Comparison of ENCODE assay signal across 18 cellular contexts in the genomic region with DNA sequence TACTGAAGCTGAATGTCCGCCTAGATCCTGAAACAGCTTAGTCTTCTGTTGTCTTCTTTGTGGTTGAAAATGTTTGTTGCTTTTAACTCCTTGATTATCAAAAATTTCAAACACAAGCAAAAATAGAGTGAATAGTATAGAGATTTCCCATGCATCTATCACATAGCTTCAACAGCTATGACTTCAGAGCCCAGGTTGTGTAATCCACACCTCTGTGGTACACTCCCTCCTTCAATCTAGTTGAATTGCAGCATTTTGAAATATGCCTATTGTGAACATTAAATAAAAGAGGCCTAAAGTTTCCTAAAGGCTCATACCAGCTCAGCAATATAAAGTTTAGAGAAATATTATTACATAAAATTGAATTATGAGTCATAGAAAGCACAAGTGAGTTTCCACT.
DNase-seq lines count a peak whose midpoint lies in the region; ATAC-seq, FAIRE-seq and TF ChIP-seq lines count a peak whose summit lies in the region.
"Had no signal": no experiment of that assay in that cellular context is flagged by ENCODE, and none has a peak within 500 bp of the region (broad histone marks: within the 10 kb centered on the region; RNA-seq: fewer than 3 reads in every experiment).

No MANE protein-coding gene starts in this region.

- no peak overlapping the region for H3K9ac ChIP-seq in GM12878 (ENCODE audit: control insufficient read depth, insufficient read depth, low read length)

- SMC1A ChIA-PET in GM12878 (lab: Charles Lee; ENCODE audit: uncharacterized antibody, unreplicated experiment), result interaction anchor here (0.9 to 1.3 kb wide), 4 partner anchors 8 to 90 kb away, joined by 3 read pairs; no protein-coding TSS in a partner anchor

- TF ChIP-seq CTCF in HL-60 (IDR thresholded peaks at IDR 0.05; ENCODE audit: insufficient read depth, low read length) (no peak), GM12878 (IDR thresholded peaks at IDR 0.05 in 2 of 3, conservative IDR thresholded peaks at IDR 0.05 in 1 of 3; ENCODE audit: control insufficient read depth in 2 of 3, extremely low read depth in 1 of 3, insufficient read depth in 1 of 3, low read depth in 3 of 3, low read length in 3 of 3) (no peak), spleen (IDR thresholded peaks at IDR 0.05 in 8 of 11, conservative IDR thresholded peaks at IDR 0.05 in 3 of 11) (no peak)

- H3K4me2 ChIP-seq in GM12878 (ENCODE audit: control insufficient read depth, insufficient read depth), result no peak overlapping the region

- CTCF ChIA-PET in GM12878 (lab: Yijun Ruan, JAX), result interaction anchor here (1.1 to 2.7 kb wide), 4 partner anchors 10 to 78 kb away, joined by 3 to 11 read pairs (median 4); no protein-coding TSS in a partner anchor

- in situ Hi-C loops in GM12878 (cut with MboI), result no loop called here

- H3K4me1 ChIP-seq in GM12878 (ENCODE audit: control insufficient read depth, insufficient read depth, low read length) (no peaks in the 10 kb centered on the region), spleen (peaks cover 8 to 77% (median 65%) of the 10 kb centered on the region in 6 donors)
- H3K4me1 ChIP-seq: Caco-2 had no signal

- H4K20me1 ChIP-seq in GM12878 (ENCODE audit: control insufficient read depth, insufficient read depth), result no peaks in the 10 kb centered on the region

- RAD21 ChIA-PET in GM12878 (lab: Charles Lee; ENCODE audit: unreplicated experiment), result interaction anchor here (1.0 to 1.9 kb wide), 2 partner anchors 208 to 521 kb away, joined by 3 to 6 read pairs; no protein-coding TSS in a partner anchor

- no peak for TF ChIP-seq EP300 in GM12878 (IDR thresholded peaks at IDR 0.05; ENCODE audit: borderline replicate concordance in 1 of 2, control insufficient read depth in 1 of 2, low read depth in 2 of 2, low read length in 2 of 2)

- FAIRE-seq in GM12878 (lab: Jason Lieb, UNC), result no peak
- no peak for FAIRE-seq in urothelium cell line (lab: Jason Lieb, UNC)

- no peaks in the 10 kb centered on the region for H3K36me3 ChIP-seq in GM12878 (ENCODE audit: control insufficient read depth in 2 of 2, insufficient read depth in 2 of 2, low read length in 1 of 2)
- H3K36me3 ChIP-seq in spleen, result no peaks in the 10 kb centered on the region

- TF ChIP-seq POLR2A in GM12878 (IDR thresholded peaks at IDR 0.05; ENCODE audit: low read depth, low read length) (no peak), spleen (IDR thresholded peaks at IDR 0.05) (no peak), GM18505 (IDR thresholded peaks at IDR 0.05; ENCODE audit: borderline replicate concordance, extremely low read depth, insufficient read depth, insufficient read length) (no peak)

- DNase-seq in NOMO-1 treated with DMSO at 0.1 percent for 48 hours (lab: John Stamatoyannopoulos, UW; ENCODE audit: unreplicated experiment), result peak; percentile 43
- no peak for DNase-seq in NOMO-1 treated with dmso at 0.1 percent for 144 hours (lab: John Stamatoyannopoulos, UW; ENCODE audit: unreplicated experiment)
- DNase-seq in HL-60 (ENCODE audit: low read depth in 1 of 2, low spot score in 1 of 2), result peak; percentile 36 to 46
- DNase-seq in GM12878 (ENCODE audit: low read depth, low spot score), result no peak
- DNase-seq in spleen, result no peak
- no peak for DNase-seq in dedifferentiated amniotic fluid mesenchymal stem cell (ENCODE audit: extremely low spot score)
- no peak for DNase-seq in urothelium cell line (ENCODE audit: low spot score)
- DNase-seq: amniotic stem cell; Caco-2; HCEC 1CT; head of caudate nucleus; NCI-H1092; stimulated activated CD4-positive, alpha-beta T cell treated with anti-CD3 and anti-CD28 coated beads, Interleukin-2, amount 100 ng/mL, for 24 hours; SW 1271 had no signal

- H2AFZ ChIP-seq in GM12878 (ENCODE audit: control insufficient read depth, low read depth, low read length), result no peak overlapping the region

- H3K4me3 ChIP-seq in HL-60 (replicated peaks; ENCODE audit: insufficient read depth, low read length) (peak overlapping the region; percentile 55), GM12878 (no peak overlapping the region), spleen (peak overlapping the region; percentile 14 to 67 (median 30))

- WGBS in GM12878 (ENCODE audit: insufficient coverage, insufficient replicate concordance, low lambda C conversion rate, missing lambda C conversion rate), result 26% methylated on average over 1 of the region's 1 CpG
- 14 to 35% (median 28%) methylated on average over 1 of the region's 1 CpG for WGBS in spleen, 5 donors

- no TSS peak for BruUV-seq in GM12878 (replicated peaks; lab: Mats Ljungman, UMichigan)

- no peak for TF ChIP-seq RAD21 in GM12878 (IDR thresholded peaks at IDR 0.05; ENCODE audit: insufficient read depth, low read depth, low read length)

- H3K27ac ChIP-seq in HL-60 (replicated peaks) (no peak overlapping the region), GM12878 (ENCODE audit: control insufficient read depth, insufficient read depth) (no peak overlapping the region), spleen (peak overlapping the region; percentile 38 to 81 (median 74))
- H3K27ac ChIP-seq: 22Rv1, epithelial cell of prostate had no signal

- intact Hi-C loops in GM12878 (cut with micrococcal nuclease; ENCODE audit: unreplicated experiment) (no loop called here), spleen (cut with DNase I; ENCODE audit: low total_unique reads) (no loop called here)

- H3K27me3 ChIP-seq in HL-60 (ENCODE audit: insufficient read depth, poor library complexity, severe bottlenecking) (no peaks in the 10 kb centered on the region), GM12878 (replicated peaks in 1 of 2; ENCODE audit: control insufficient read depth in 2 of 2, insufficient read depth in 2 of 2, low read length in 1 of 2) (no peaks in the 10 kb centered on the region; a peak in 1 of 4 replicates), spleen (replicated peaks in 1 of 7) (no peaks in the 10 kb centered on the region)

- no peaks in the 10 kb centered on the region for H3K9me3 ChIP-seq in GM12878 (replicated peaks; ENCODE audit: control insufficient read depth, insufficient read depth, low read length)
- no peaks in the 10 kb centered on the region for H3K9me3 ChIP-seq in spleen
- H3K9me3 ChIP-seq: Caco-2 had no signal

- no peaks in the 10 kb centered on the region for H3K79me2 ChIP-seq in GM12878 (ENCODE audit: control insufficient read depth, insufficient read depth, low read length)

- ATAC-seq in GM12878, result peak; percentile 47
- no peak for ATAC-seq in GM18505 (IDR thresholded peaks at IDR 0.05; ENCODE audit: unreplicated experiment)
- ATAC-seq: activated CD4-positive, CD25-positive, alpha-beta regulatory T cell treated with anti-CD3 and anti-CD28 coated beads, Interleukin-2, amount 50 U/mL, for 24 hours had no signal

- POLR2A ChIA-PET in GM12878 (lab: Charles Lee), result no interaction called here

TF ChIP-seq in GM12878, 131 proteins besides CTCF, POLR2A, EP300 and RAD21 (continues in another document):
- TF ChIP-seq, protein P1, sequence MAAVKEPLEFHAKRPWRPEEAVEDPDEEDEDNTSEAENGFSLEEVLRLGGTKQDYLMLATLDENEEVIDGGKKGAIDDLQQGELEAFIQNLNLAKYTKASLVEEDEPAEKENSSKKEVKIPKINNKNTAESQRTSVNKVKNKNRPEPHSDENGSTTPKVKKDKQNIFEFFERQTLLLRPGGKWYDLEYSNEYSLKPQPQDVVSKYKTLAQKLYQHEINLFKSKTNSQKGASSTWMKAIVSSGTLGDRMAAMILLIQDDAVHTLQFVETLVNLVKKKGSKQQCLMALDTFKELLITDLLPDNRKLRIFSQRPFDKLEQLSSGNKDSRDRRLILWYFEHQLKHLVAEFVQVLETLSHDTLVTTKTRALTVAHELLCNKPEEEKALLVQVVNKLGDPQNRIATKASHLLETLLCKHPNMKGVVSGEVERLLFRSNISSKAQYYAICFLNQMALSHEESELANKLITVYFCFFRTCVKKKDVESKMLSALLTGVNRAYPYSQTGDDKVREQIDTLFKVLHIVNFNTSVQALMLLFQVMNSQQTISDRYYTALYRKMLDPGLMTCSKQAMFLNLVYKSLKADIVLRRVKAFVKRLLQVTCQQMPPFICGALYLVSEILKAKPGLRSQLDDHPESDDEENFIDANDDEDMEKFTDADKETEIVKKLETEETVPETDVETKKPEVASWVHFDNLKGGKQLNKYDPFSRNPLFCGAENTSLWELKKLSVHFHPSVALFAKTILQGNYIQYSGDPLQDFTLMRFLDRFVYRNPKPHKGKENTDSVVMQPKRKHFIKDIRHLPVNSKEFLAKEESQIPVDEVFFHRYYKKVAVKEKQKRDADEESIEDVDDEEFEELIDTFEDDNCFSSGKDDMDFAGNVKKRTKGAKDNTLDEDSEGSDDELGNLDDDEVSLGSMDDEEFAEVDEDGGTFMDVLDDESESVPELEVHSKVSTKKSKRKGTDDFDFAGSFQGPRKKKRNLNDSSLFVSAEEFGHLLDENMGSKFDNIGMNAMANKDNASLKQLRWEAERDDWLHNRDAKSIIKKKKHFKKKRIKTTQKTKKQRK (IDR thresholded peaks at IDR 0.05; ENCODE audit: low read depth, low read length), result no peak
- no peak for TF ChIP-seq CHD4 (IDR thresholded peaks at IDR 0.05)
- TF ChIP-seq SMAD5 (IDR thresholded peaks at IDR 0.05; ENCODE audit: low read depth), result no peak
- TF ChIP-seq STAT1 (conservative IDR thresholded peaks at IDR 0.05), result no peak
- TF ChIP-seq NBN (IDR thresholded peaks at IDR 0.05), result no peak
- no peak for TF ChIP-seq ZBED1 (IDR thresholded peaks at IDR 0.05; ENCODE audit: borderline replicate concordance)
- no peak for TF ChIP-seq SMARCA5 (IDR thresholded peaks at IDR 0.05)
- TF ChIP-seq ZNF384 (IDR thresholded peaks at IDR 0.05; ENCODE audit: borderline replicate concordance, low read depth, low read length), result no peak
- TF ChIP-seq SRF (IDR thresholded peaks at IDR 0.05; ENCODE audit: low read depth in 2 of 2, low read length in 2 of 2), result no peak
- no peak for TF ChIP-seq TCF3 (IDR thresholded peaks at IDR 0.05; ENCODE audit: borderline replicate concordance, insufficient read depth, low read depth, low read length)
- no peak for TF ChIP-seq RFX5 (IDR thresholded peaks at IDR 0.05; ENCODE audit: low read depth, low read length)
- TF ChIP-seq ZNF24 (IDR thresholded peaks at IDR 0.05), result no peak
- TF ChIP-seq, protein P2, sequence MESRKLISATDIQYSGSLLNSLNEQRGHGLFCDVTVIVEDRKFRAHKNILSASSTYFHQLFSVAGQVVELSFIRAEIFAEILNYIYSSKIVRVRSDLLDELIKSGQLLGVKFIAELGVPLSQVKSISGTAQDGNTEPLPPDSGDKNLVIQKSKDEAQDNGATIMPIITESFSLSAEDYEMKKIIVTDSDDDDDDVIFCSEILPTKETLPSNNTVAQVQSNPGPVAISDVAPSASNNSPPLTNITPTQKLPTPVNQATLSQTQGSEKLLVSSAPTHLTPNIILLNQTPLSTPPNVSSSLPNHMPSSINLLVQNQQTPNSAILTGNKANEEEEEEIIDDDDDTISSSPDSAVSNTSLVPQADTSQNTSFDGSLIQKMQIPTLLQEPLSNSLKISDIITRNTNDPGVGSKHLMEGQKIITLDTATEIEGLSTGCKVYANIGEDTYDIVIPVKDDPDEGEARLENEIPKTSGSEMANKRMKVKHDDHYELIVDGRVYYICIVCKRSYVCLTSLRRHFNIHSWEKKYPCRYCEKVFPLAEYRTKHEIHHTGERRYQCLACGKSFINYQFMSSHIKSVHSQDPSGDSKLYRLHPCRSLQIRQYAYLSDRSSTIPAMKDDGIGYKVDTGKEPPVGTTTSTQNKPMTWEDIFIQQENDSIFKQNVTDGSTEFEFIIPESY (IDR thresholded peaks at IDR 0.05), result no peak

Comparison
In these comparisons a context has a peak if more than half of its experiments do, and no peak if none do; other contexts are left out.
1. DNase-seq: peak in NOMO-1 treated with DMSO at 0.1 percent for 48 hours (single experiment) and HL-60 (2 of 2); none in NOMO-1 treated with dmso at 0.1 percent for 144 hours (single experiment), GM12878 (single experiment), spleen (single experiment), dedifferentiated amniotic fluid mesenchymal stem cell (single experiment) and urothelium cell line (single experiment).
2. H3K27ac ChIP-seq: peak in spleen (8 of 8); none in HL-60 (single experiment) and GM12878 (single experiment).